Comparison of ENCODE assay signal across 19 cellular contexts in genomic region chr2:217954051-217954450, GRCh38. TPM values are rescaled to one million over a fixed set of nuclear protein-coding genes. Genes with fewer than 3 reads are reported as not detected.
A peak's percentile ranks its signal among the peaks of the same experiment; 100 is the strongest.
DNase-seq lines count a peak whose midpoint lies in the region; ATAC-seq, FAIRE-seq and TF ChIP-seq lines count a peak whose summit lies in the region.
"Had no signal": no experiment of that assay in that cellular context is flagged by ENCODE, and none has a peak within 500 bp of the region (broad histone marks: within the 10 kb centered on the region; RNA-seq: fewer than 3 reads in every experiment).

No MANE protein-coding gene starts in this region.

- ATAC-seq in pancreas: peak in 1 of 4 donors; percentile 2
- ATAC-seq in CD8-positive, alpha-beta T cell: no peak

- no peak for TF ChIP-seq CTCF in left ventricle myocardium inferior (IDR thresholded peaks at IDR 0.05; ENCODE audit: borderline replicate concordance)
- TF ChIP-seq CTCF in pancreas (IDR thresholded peaks at IDR 0.05): no peak
- TF ChIP-seq CTCF in thyroid gland (IDR thresholded peaks at IDR 0.05): no peak
- TF ChIP-seq CTCF in CD8-positive, alpha-beta T cell (IDR thresholded peaks at IDR 0.05): no peak

- FAIRE-seq in pancreas (lab: Jason Lieb, UNC) (no peak), GM12892 (lab: Jason Lieb, UNC) (no peak)
- FAIRE-seq: islet of Langerhans had no signal

- no peaks in the 10 kb centered on the region for H3K36me3 Mint-ChIP-seq in CD8-positive, alpha-beta T cell
- H3K36me3 Mint-ChIP-seq: activated naive CD8-positive, alpha-beta T cell treated with anti-CD3 and anti-CD28 coated beads for 36 hours; IgD-negative memory B cell had no signal

- no peaks in the 10 kb centered on the region for H3K9me3 Mint-ChIP-seq in CD8-positive, alpha-beta T cell
- H3K9me3 Mint-ChIP-seq: activated naive CD8-positive, alpha-beta T cell treated with anti-CD3 and anti-CD28 coated beads for 36 hours; IgD-negative memory B cell; T-helper 2 cell treated with Interferon-gamma antibody and Interleukin-4, amounts not matched to agents 5 μg/mL and 100 μg/mL, for 36 hours had no signal

- intact Hi-C loops in left ventricle myocardium inferior (cut with micrococcal nuclease): loop anchor here (5.0 kb wide), 1 partner anchor 33 kb away; no protein-coding TSS in a partner anchor
- intact Hi-C loops in pancreas (cut with DNase I): no loop called here
- intact Hi-C loops in thyroid gland (cut with DNase I): no loop called here
- intact Hi-C loops in CD8-positive, alpha-beta T cell (cut with DNase I, micrococcal nuclease): no loop called here

- CTCF ChIA-PET in CD8-positive, alpha-beta T cell (lab: Charles Lee): no interaction called here

- no peaks in the 10 kb centered on the region for H3K9me3 ChIP-seq in left ventricle myocardium inferior (replicated peaks)
- no peaks in the 10 kb centered on the region for H3K9me3 ChIP-seq in pancreas
- no peaks in the 10 kb centered on the region for H3K9me3 ChIP-seq in thyroid gland
- H3K9me3 ChIP-seq in CD8-positive, alpha-beta T cell (ENCODE audit: low read length): no peaks in the 10 kb centered on the region
- H3K9me3 ChIP-seq: BLaER1 had no signal

- POLR2A ChIA-PET in CD8-positive, alpha-beta T cell (lab: Charles Lee): no interaction called here

- H3K27me3 ChIP-seq in left ventricle myocardium inferior (ENCODE audit: low read depth) (no peaks in the 10 kb centered on the region), pancreas (no peaks in the 10 kb centered on the region), thyroid gland (no peaks in the 10 kb centered on the region)
- H3K27me3 ChIP-seq in CD8-positive, alpha-beta T cell (ENCODE audit: insufficient read depth, low read length): no peaks in the 10 kb centered on the region
- H3K27me3 ChIP-seq: BLaER1 had no signal

- H3K4me1 ChIP-seq in left ventricle myocardium inferior (peaks cover 98% of the 10 kb centered on the region), pancreas (peaks cover 15 to 26% (median 23%) of the 10 kb centered on the region in 3 donors), thyroid gland (peaks cover 64 to 81% of the 10 kb centered on the region in 2 donors)
- H3K4me1 ChIP-seq in CD8-positive, alpha-beta T cell (ENCODE audit: insufficient read depth, low read length): no peaks in the 10 kb centered on the region

- no peak overlapping the region for H3K4me3 Mint-ChIP-seq in CD8-positive, alpha-beta T cell
- H3K4me3 Mint-ChIP-seq: activated naive CD8-positive, alpha-beta T cell treated with anti-CD3 and anti-CD28 coated beads for 36 hours; IgD-negative memory B cell; T-helper 2 cell treated with Interferon-gamma antibody and Interleukin-4, amounts not matched to agents 5 μg/mL and 100 μg/mL, for 36 hours had no signal

- no peaks in the 10 kb centered on the region for H3K4me1 Mint-ChIP-seq in CD8-positive, alpha-beta T cell (ENCODE audit: low read depth)
- H3K4me1 Mint-ChIP-seq: activated naive CD8-positive, alpha-beta T cell treated with anti-CD3 and anti-CD28 coated beads for 36 hours; IgD-negative memory B cell had no signal

- peaks cover 12% of the 10 kb centered on the region for H3K27me3 Mint-ChIP-seq in CD8-positive, alpha-beta T cell (ENCODE audit: low read depth)
- H3K27me3 Mint-ChIP-seq: activated naive CD8-positive, alpha-beta T cell treated with anti-CD3 and anti-CD28 coated beads for 36 hours had no signal

- DNase-seq in caudate nucleus (lab: John Stamatoyannopoulos, UW) (no peak), left ventricle myocardium inferior (no peak), pancreas (peak in 2 of 6 donors; percentile 2 to 48), thyroid gland (no peak), NCI-H748 treated with DMSO at 0.1 percent for 48 hours (lab: John Stamatoyannopoulos, UW) (no peak), NCI-H510A treated with DMSO at 0.1 percent for 48 hours (lab: John Stamatoyannopoulos, UW) (no peak), GM12892 (ENCODE audit: insufficient read length) (no peak)
- no peak for DNase-seq in CD8-positive, alpha-beta T cell
- DNase-seq: activated CD4-positive, alpha-beta T cell treated with anti-CD3 and anti-CD28 coated beads for 48 hours; activated naive CD8-positive, alpha-beta T cell treated with anti-CD3 and anti-CD28 coated beads for 36 hours; activated T-cell treated with anti-CD3 and anti-CD28 coated beads, Interleukin-2, amount 50 U/mL, for 1 hour; HCEC 1CT; NCI-H2171; SHP77 treated with DMSO at 0.1 percent for 48 hours; stimulated activated CD8-positive, alpha-beta memory T cell treated with anti-CD3 and anti-CD28 coated beads, Interleukin-4, amount 100 ng/mL, for 48 hours had no signal

- peak overlapping the region; percentile 7 for H3K4me3 ChIP-seq in left ventricle myocardium inferior
- no peak overlapping the region for H3K4me3 ChIP-seq in pancreas
- H3K4me3 ChIP-seq in thyroid gland (replicated peaks in 1 of 3): no peak overlapping the region
- H3K4me3 ChIP-seq in CD8-positive, alpha-beta T cell (ENCODE audit: low read depth, low read length): no peak overlapping the region
- H3K4me3 ChIP-seq: BLaER1 had no signal

- TF ChIP-seq POLR2A in thyroid gland (IDR thresholded peaks at IDR 0.05): no peak
- TF ChIP-seq POLR2A in GM12892 (IDR thresholded peaks at IDR 0.05; ENCODE audit: low read depth, low read length): no peak

- H3K27ac ChIP-seq in caudate nucleus (ENCODE audit: low read depth, low read length) (peak overlapping the region; percentile 67), left ventricle myocardium inferior (replicated peaks) (peak overlapping the region; percentile 91), pancreas (peak overlapping the region; percentile 18 to 54 (median 31)), thyroid gland (peak overlapping the region; percentile 90 to 100 (median 93))
- no peak overlapping the region for H3K27ac ChIP-seq in CD8-positive, alpha-beta T cell (ENCODE audit: low read depth, low read length)
- H3K27ac ChIP-seq: BLaER1 had no signal

- no peak overlapping the region for H3K27ac Mint-ChIP-seq in CD8-positive, alpha-beta T cell
- H3K27ac Mint-ChIP-seq: activated naive CD8-positive, alpha-beta T cell treated with anti-CD3 and anti-CD28 coated beads for 36 hours; IgD-negative memory B cell; T-helper 2 cell treated with Interferon-gamma antibody and Interleukin-4, amounts not matched to agents 5 μg/mL and 100 μg/mL, for 36 hours had no signal

- H3K36me3 ChIP-seq in left ventricle myocardium inferior: no peaks in the 10 kb centered on the region
- H3K36me3 ChIP-seq in pancreas: no peaks in the 10 kb centered on the region
- no peaks in the 10 kb centered on the region for H3K36me3 ChIP-seq in thyroid gland
- H3K36me3 ChIP-seq in CD8-positive, alpha-beta T cell (ENCODE audit: insufficient read depth, low read length): no peaks in the 10 kb centered on the region

- 89 to 92% methylated on average over 9 of the region's 9 CpGs for WGBS in pancreas, 2 donors
- WGBS in thyroid gland, 2 donors: 92 to 100% methylated on average over 1 to 9 of the region's 9 CpGs

RNA-seq across cellular contexts. Expression of gene TNS1, which starts 48.7 kb away (rescaled TPM):
- total RNA-seq in left ventricle myocardium inferior (828 TPM), pancreas (100 to 1,000 TPM in 4 of 6 donors, 10 to 100 TPM in 2; 90.4 to 166 (median 114) TPM), thyroid gland (100 to 1,000 TPM; 169 to 316 (median 229) TPM)
- 10 to 100 TPM; 38.5 to 93.7 TPM for polyA plus RNA-seq in pancreas
- not detected for total RNA-seq in CD8-positive, alpha-beta T cell
- polyA plus RNA-seq in GM12892 (2012; ENCODE audit: missing spikeins): 1.6 TPM
- polyA plus RNA-seq: IgD-negative memory B cell had no signal

Comparison
In these comparisons a context has a peak if more than half of its experiments do, and no peak if none do; other contexts are left out.
1. RNA of gene TNS1, which starts 48.7 kb away (total RNA-seq): 828 TPM in left ventricle myocardium inferior (single experiment), 169 to 316 TPM in thyroid gland and 90.4 to 166 TPM in pancreas; not detected in CD8-positive, alpha-beta T cell; every median in the first group is over 10 times any median in the second.